In the genomic region with DNA sequence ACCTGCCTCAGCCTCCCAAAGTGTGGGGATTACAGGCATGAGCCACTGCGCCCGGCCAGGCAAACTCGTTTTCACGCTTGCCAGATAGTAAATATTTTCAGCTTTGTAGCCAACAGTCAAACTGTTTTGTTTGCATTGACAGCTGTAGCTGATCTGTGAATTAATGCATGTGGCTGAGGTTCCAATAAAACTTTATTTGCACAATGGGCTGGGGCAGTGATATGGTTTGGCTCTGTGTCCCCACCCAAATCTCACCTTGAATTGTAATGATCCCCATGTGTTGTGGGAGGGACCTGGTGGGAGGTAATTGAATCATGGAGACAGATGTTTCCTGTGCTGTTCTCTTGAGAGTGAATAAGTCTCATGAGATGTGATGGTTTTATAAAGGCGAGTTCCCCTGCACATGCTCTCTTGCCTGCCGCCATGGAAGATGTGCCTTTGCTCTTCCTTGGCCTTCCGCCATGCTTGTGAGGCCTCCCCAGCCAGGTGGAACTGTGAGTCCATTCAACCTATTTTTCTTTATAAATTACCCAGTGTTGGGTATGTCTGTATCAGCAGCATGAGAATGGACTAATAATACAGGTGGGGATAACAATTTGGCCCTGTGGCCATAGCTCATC, we compare ENCODE assay signal across 24 cellular contexts.
"Had no signal": no experiment of that assay in that cellular context is flagged by ENCODE, and none has a peak within 500 bp of the region (broad histone marks: within the 10 kb centered on the region; RNA-seq: fewer than 3 reads in every experiment).

No MANE protein-coding gene starts in this region.

- DNase-seq: colonic mucosa; cortex of kidney; effector CD8-positive, alpha-beta T cell; effector memory CD8-positive, alpha-beta T cell; endodermal cell; erythroblast; esophagus squamous epithelium; foreskin fibroblast; foreskin melanocyte; gastrocnemius medialis; glutamatergic neuron; head of caudate nucleus; heart right ventricle; hippocampal formation; left cardiac atrium; left ventricle myocardium inferior; lower lobe of right lung; mesenchymal stem cell had no signal

- H3K36me3 ChIP-seq: colonic mucosa, gastrocnemius medialis had no signal

- H3K4me1 ChIP-seq: colonic mucosa, esophagus squamous epithelium, gastrocnemius medialis, heart right ventricle, left ventricle myocardium inferior, lower lobe of right lung had no signal

- H3K27me3 ChIP-seq: colonic mucosa, esophagus squamous epithelium, gastrocnemius medialis, heart right ventricle had no signal

- H3K9me3 ChIP-seq: colonic mucosa, esophagus squamous epithelium, gastrocnemius medialis, heart right ventricle, left ventricle myocardium inferior, lower lobe of right lung had no signal

- ATAC-seq: effector memory CD8-positive, alpha-beta T cell; esophagus mucosa; gastrocnemius medialis; heart right ventricle; left cardiac atrium; left lobe of liver; lower lobe of right lung had no signal

- H3K27ac ChIP-seq: colonic mucosa, epithelial cell of prostate, esophagus squamous epithelium, gastrocnemius medialis, heart right ventricle, left ventricle myocardium inferior, lower lobe of right lung had no signal

- FAIRE-seq: endometrium, islet of Langerhans, keratinocyte had no signal

- H3K4me3 ChIP-seq: colonic mucosa, esophagus squamous epithelium, gastrocnemius medialis, heart right ventricle, left ventricle myocardium inferior, lower lobe of right lung had no signal
